Comparison of ENCODE assay signal across 6 cellular contexts in genomic region chr10:115851689-115852088, GRCh38.
"Had no signal": no experiment of that assay in that cellular context is flagged by ENCODE, and none has a peak within 500 bp of the region (broad histone marks: within the 10 kb centered on the region; RNA-seq: fewer than 3 reads in every experiment).

No MANE protein-coding gene starts in this region.

- H3K9me3 Mint-ChIP-seq: HFFc6 had no signal

- H3K4me3 Mint-ChIP-seq: HFFc6 had no signal

- ATAC-seq: HCT116 had no signal

- DNase-seq: GM23248, GOT3, H7, HFFc6, IMR-90 had no signal

- H3K27ac Mint-ChIP-seq: HFFc6 had no signal
